20 cellular contexts compared by ENCODE assay signal in the genomic region with DNA sequence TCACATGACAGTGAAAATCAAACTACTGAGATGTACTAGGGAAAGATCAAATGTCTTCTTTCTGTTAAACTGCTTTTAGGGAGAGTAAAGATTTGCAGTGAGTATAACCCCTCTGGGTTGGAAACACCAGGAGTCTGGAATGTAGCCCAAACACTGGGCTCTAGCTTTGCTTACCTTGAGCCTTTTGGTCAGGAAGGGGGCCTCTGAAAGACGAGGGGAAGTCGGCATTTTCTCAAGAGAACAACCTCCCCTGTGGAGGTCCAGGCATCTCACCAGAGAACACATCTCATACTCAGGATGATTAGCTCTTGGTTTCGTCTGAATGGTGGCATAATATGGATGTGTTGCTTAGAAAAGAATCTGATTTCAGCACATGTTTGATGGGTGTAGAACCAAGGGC.
"Had no signal": no experiment of that assay in that cellular context is flagged by ENCODE, and none has a peak within 500 bp of the region (broad histone marks: within the 10 kb centered on the region; RNA-seq: fewer than 3 reads in every experiment).

No MANE protein-coding gene starts in this region.

- DNase-seq: activated CD4-positive, alpha-beta T cell treated with anti-CD3 and anti-CD28 coated beads, Interleukin-2, amount 10 ng/mL, durations not matched to agents 24 days and 14 days; activated CD8-positive, alpha-beta memory T cell treated with anti-CD3 and anti-CD28 coated beads, Interleukin-2, amount 50 U/mL, for 48 hours; activated CD8-positive, alpha-beta T cell treated with anti-CD3 and anti-CD28 coated beads, Interleukin-2, amount 10 ng/mL, durations not matched to agents 7 days and 5 days; activated gamma-delta T cell treated with Interleukin-2 at 50 U/mL for 16 hours; activated T-cell treated with anti-CD3 and anti-CD28 coated beads, Interleukin-2, amount 50 U/mL, for 48 hours; central memory CD4-positive, alpha-beta T cell; gastrocnemius medialis; immature natural killer cell; kidney glomerular epithelial cell; left ventricle myocardium inferior; mammary epithelial cell; stimulated activated naive CD8-positive, alpha-beta T cell treated with anti-CD3 and anti-CD28 coated beads, Interleukin-15, Interleukin-2, amounts not matched to agents 100 U/mL and 50 U/mL, for 24 hours; substantia nigra; T1000; transverse colon had no signal

- H3K27me3 ChIP-seq: adrenal gland, gastrocnemius medialis, transverse colon had no signal

- H3K4me3 ChIP-seq: adrenal gland, gastrocnemius medialis, left ventricle myocardium inferior, smooth muscle cell, transverse colon had no signal

- FAIRE-seq: colon, endometrium had no signal

- H3K27ac ChIP-seq: adrenal gland, left ventricle myocardium inferior, transverse colon had no signal

- H3K4me2 ChIP-seq: smooth muscle cell had no signal

- H3K4me3 Mint-ChIP-seq: activated CD4-positive, alpha-beta T cell treated with anti-CD3 and anti-CD28 coated beads, Interleukin-2, amount 10 ng/mL, durations not matched to agents 24 days and 14 days; activated CD8-positive, alpha-beta T cell treated with anti-CD3 and anti-CD28 coated beads, Interleukin-2, amount 10 ng/mL, durations not matched to agents 7 days and 5 days; immature natural killer cell; neural crest cell had no signal

- H3K9me3 ChIP-seq: adrenal gland, gastrocnemius medialis, left ventricle myocardium inferior, transverse colon had no signal

- H3K27ac Mint-ChIP-seq: activated CD4-positive, alpha-beta T cell treated with anti-CD3 and anti-CD28 coated beads, Interleukin-2, amount 10 ng/mL, durations not matched to agents 24 days and 14 days; activated CD8-positive, alpha-beta T cell treated with anti-CD3 and anti-CD28 coated beads, Interleukin-2, amount 10 ng/mL, durations not matched to agents 7 days and 5 days; immature natural killer cell had no signal

- H3K36me3 ChIP-seq: adrenal gland, gastrocnemius medialis, left ventricle myocardium inferior, transverse colon had no signal
